In the genomic region with DNA sequence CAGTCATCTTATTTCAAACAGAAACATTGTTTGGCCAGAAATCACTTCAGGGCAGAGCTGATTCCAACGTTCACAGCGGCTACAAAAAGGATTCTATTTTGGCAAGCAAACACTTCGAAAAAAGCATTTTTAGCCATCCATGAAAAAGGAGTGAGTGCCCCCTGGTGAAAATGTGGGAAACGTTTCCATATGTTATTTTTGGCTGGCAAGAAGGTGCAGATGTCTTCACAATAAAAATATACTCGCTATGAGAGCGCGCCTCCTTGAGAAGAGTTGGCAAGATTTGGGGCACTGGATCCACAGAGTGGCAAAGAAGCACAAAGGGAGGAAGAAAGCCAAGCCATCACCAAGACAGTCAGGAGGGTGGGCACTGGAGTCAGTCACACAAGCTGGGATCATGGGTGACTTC, we compare ENCODE assay signal across 9 cellular contexts.
A peak's percentile ranks its signal among the peaks of the same experiment; 100 is the strongest.
DNase-seq lines count a peak whose midpoint lies in the region; ATAC-seq and TF ChIP-seq lines count a peak whose summit lies in the region.
"Had no signal": no experiment of that assay in that cellular context is flagged by ENCODE, and none has a peak within 500 bp of the region (broad histone marks: within the 10 kb centered on the region; RNA-seq: fewer than 3 reads in every experiment).

No MANE protein-coding gene starts in this region.

- H3K4me1 ChIP-seq in NT2/D1 (ENCODE audit: insufficient read depth, insufficient read length) (no peaks in the 10 kb centered on the region), testis (no peaks in the 10 kb centered on the region)

- no peak for TF ChIP-seq POLR2A in testis (IDR thresholded peaks at IDR 0.05)

- no peak overlapping the region for H3K9ac ChIP-seq in NT2/D1 (ENCODE audit: insufficient read length, low read depth)
- H3K9ac ChIP-seq: KMS-11 had no signal

- H3K27me3 ChIP-seq in NT2/D1 (ENCODE audit: insufficient read depth, insufficient read length) = no peaks in the 10 kb centered on the region
- H3K27me3 ChIP-seq in testis = no peaks in the 10 kb centered on the region

- H3K36me3 ChIP-seq in NT2/D1 (ENCODE audit: insufficient read depth, insufficient read length, low read length) = no peaks in the 10 kb centered on the region
- H3K36me3 ChIP-seq in testis (ENCODE audit: low read depth, missing control alignments) = no peaks in the 10 kb centered on the region

- no peak overlapping the region for H3K27ac ChIP-seq in testis
- H3K27ac ChIP-seq: KMS-11 had no signal

- no peak for ATAC-seq in HG02938 (IDR thresholded peaks at IDR 0.05; ENCODE audit: unreplicated experiment)

- H3K9me3 ChIP-seq in NT2/D1 (ENCODE audit: insufficient read depth, low read length) (no peaks in the 10 kb centered on the region), testis (no peaks in the 10 kb centered on the region)

- H3K4me3 ChIP-seq in NT2/D1 (ENCODE audit: insufficient read length, low read depth) (no peak overlapping the region), testis (no peak overlapping the region)

- DNase-seq in NCI-H1417 (lab: John Stamatoyannopoulos, UW) (peak; percentile 34 to 65 (median 57)), NCI-H1417 treated with DMSO at 0.1 percent for 48 hours (lab: John Stamatoyannopoulos, UW) (no peak), NT2/D1 (ENCODE audit: low read depth, low spot score) (peak; percentile 15), iPS DF 19.7 (ENCODE audit: low read depth, low spot score) (peak; percentile 15), testis (peak; percentile 43), mesenteric fat pad (ENCODE audit: low spot score) (no peak)
- no peak for DNase-seq in stimulated activated CD4-positive, alpha-beta T cell treated with anti-CD3 and anti-CD28 coated beads, Interleukin-2, amount 100 ng/mL, for 48 hours

- TF ChIP-seq CTCF in testis (IDR thresholded peaks at IDR 0.05) = peak; percentile 14 to 40 (median 36)

- intact Hi-C loops in testis (cut with DNase I; ENCODE audit: low total_unique reads) = no loop called here

- WGBS in testis, 2 donors = 24 to 27% methylated on average over 7 of the region's 7 CpGs

Comparison
In these comparisons a context has a peak if more than half of its experiments do, and no peak if none do; other contexts are left out.
1. DNase-seq: peak in NCI-H1417 (3 of 3), NT2/D1 (single experiment), iPS DF 19.7 (single experiment) and testis (single experiment); none in NCI-H1417 treated with DMSO at 0.1 percent for 48 hours (single experiment), mesenteric fat pad (single experiment) and stimulated activated CD4-positive, alpha-beta T cell treated with anti-CD3 and anti-CD28 coated beads, Interleukin-2, amount 100 ng/mL, for 48 hours (0 of 2).